In genomic region chr5:109482748-109483147, GRCh38 we compare ENCODE assay signal across 17 cellular contexts.
DNase-seq lines count a peak whose midpoint lies in the region; ATAC-seq lines count a peak whose summit lies in the region.
"Had no signal": no experiment of that assay in that cellular context is flagged by ENCODE, and none has a peak within 500 bp of the region (broad histone marks: within the 10 kb centered on the region; RNA-seq: fewer than 3 reads in every experiment).

No MANE protein-coding gene starts in this region.

- H3K79me1 ChIP-seq in mesendoderm (ENCODE audit: low read length), result no peaks in the 10 kb centered on the region

- H3K4me1 ChIP-seq in HUES6 (ENCODE audit: control insufficient read depth, insufficient read depth, low read length) (peaks cover 17% of the 10 kb centered on the region), mesendoderm (ENCODE audit: control insufficient read depth, low read depth, low read length) (peaks cover 9% of the 10 kb centered on the region)

- H3K27ac ChIP-seq in HUES6 (ENCODE audit: low read depth, low read length) (0 out of 2 replicates have a peak overlapping the region, but pooled peaks have one; percentile 71), mesendoderm (ENCODE audit: low read depth, low read length) (peak overlapping the region; percentile 22)

- H4K5ac ChIP-seq in mesendoderm (ENCODE audit: low read length), result no peak overlapping the region

- H3K27me3 ChIP-seq in HUES6 (ENCODE audit: control insufficient read depth, insufficient read depth, low read length), result no peaks in the 10 kb centered on the region
- H3K27me3 ChIP-seq in mesendoderm (ENCODE audit: insufficient read depth, low read length, poor library complexity), result no peaks in the 10 kb centered on the region

- H3K27ac Mint-ChIP-seq in dendritic cell treated with granulocyte-macrophage colony-stimulating factor and Interleukin-4, amounts not matched to agents 40 ng/mL and 50 ng/mL, for 4 days, result peak overlapping the region; percentile 85
- H3K27ac Mint-ChIP-seq: B cell; CD4-positive, alpha-beta T cell; HFFc6 had no signal

- ATAC-seq in GM21825 (IDR thresholded peaks at IDR 0.05; ENCODE audit: unreplicated experiment) (no peak), GM18858 (IDR thresholded peaks at IDR 0.05; ENCODE audit: unreplicated experiment) (no peak)
- ATAC-seq: GM12878 had no signal

- peak overlapping the region; percentile 65 for H3K56ac ChIP-seq in mesendoderm (ENCODE audit: low read length)

- H2AK5ac ChIP-seq in mesendoderm (ENCODE audit: low read length), result no peak overlapping the region

- no peaks in the 10 kb centered on the region for H3K79me2 ChIP-seq in mesendoderm (ENCODE audit: control insufficient read depth, insufficient read depth, low read length)

- intact Hi-C loops in dendritic cell treated with granulocyte-macrophage colony-stimulating factor and Interleukin-4, amounts not matched to agents 40 ng/mL and 50 ng/mL, for 4 days (cut with micrococcal nuclease), result no loop called here

- no peaks in the 10 kb centered on the region for H3K36me3 ChIP-seq in HUES6 (ENCODE audit: control insufficient read depth, insufficient read depth, low read length)
- H3K36me3 ChIP-seq in mesendoderm (ENCODE audit: control insufficient read depth, insufficient read depth, low read length), result no peaks in the 10 kb centered on the region

- no peak overlapping the region for H3K4me2 ChIP-seq in mesendoderm (ENCODE audit: low read length)

- peaks cover 34% of the 10 kb centered on the region for H3K4me1 Mint-ChIP-seq in dendritic cell treated with granulocyte-macrophage colony-stimulating factor and Interleukin-4, amounts not matched to agents 40 ng/mL and 50 ng/mL, for 4 days (ENCODE audit: low read depth)

- no CpG with 5 or more reads among the region's 5 CpGs for WGBS in mesendoderm (ENCODE audit: extremely low coverage, insufficient coverage, low lambda C conversion rate)

- H3K9me3 ChIP-seq in HUES6 (ENCODE audit: control insufficient read depth, insufficient read depth, low read depth, low read length), result no peaks in the 10 kb centered on the region

- H3K9ac ChIP-seq in HUES6 (ENCODE audit: low read length) (peak overlapping the region; percentile 23), mesendoderm (ENCODE audit: low read length) (no peak overlapping the region)

- H3K27me3 Mint-ChIP-seq in dendritic cell treated with granulocyte-macrophage colony-stimulating factor and Interleukin-4, amounts not matched to agents 40 ng/mL and 50 ng/mL, for 4 days, result peaks cover 15% of the 10 kb centered on the region
- H3K27me3 Mint-ChIP-seq: CD4-positive, alpha-beta T cell had no signal

- peak overlapping the region; percentile 14 for H3K4me3 Mint-ChIP-seq in dendritic cell treated with granulocyte-macrophage colony-stimulating factor and Interleukin-4, amounts not matched to agents 40 ng/mL and 50 ng/mL, for 4 days
- H3K4me3 Mint-ChIP-seq: B cell; CD4-positive, alpha-beta T cell; HFFc6 had no signal

- peak overlapping the region; percentile 83 for H2BK5ac ChIP-seq in mesendoderm (ENCODE audit: low read length)

- H3K36me3 Mint-ChIP-seq in dendritic cell treated with granulocyte-macrophage colony-stimulating factor and Interleukin-4, amounts not matched to agents 40 ng/mL and 50 ng/mL, for 4 days (ENCODE audit: low read depth), result no peaks in the 10 kb centered on the region

- H3K9me3 Mint-ChIP-seq in dendritic cell treated with granulocyte-macrophage colony-stimulating factor and Interleukin-4, amounts not matched to agents 40 ng/mL and 50 ng/mL, for 4 days, result no peaks in the 10 kb centered on the region
- H3K9me3 Mint-ChIP-seq: CD4-positive, alpha-beta T cell; HFFc6 had no signal

- peak; percentile 15 for DNase-seq in mesendoderm
- DNase-seq in renal cortical epithelial cell (ENCODE audit: low read depth), result peak; percentile 10
- no peak for DNase-seq in NCI-H226
- DNase-seq: ACHN; C1 segment of cervical spinal cord; Calu3; CD4-positive, alpha-beta T cell; DMS 273 treated with DMSO at 0.1 percent for 48 hours; DMS79; HCEC 1CT; HFFc6 had no signal

- H3K23ac ChIP-seq in mesendoderm (ENCODE audit: low read length), result peak overlapping the region; percentile 75

- H3K4me3 ChIP-seq in HUES6 (ENCODE audit: low read depth, low read length), result no peak overlapping the region
- no peak overlapping the region for H3K4me3 ChIP-seq in mesendoderm (ENCODE audit: low read length)
- H3K4me3 ChIP-seq: GM12878 had no signal

- H3K4ac ChIP-seq in mesendoderm (ENCODE audit: low read depth, low read length), result no peak overlapping the region

- H2BK120ac ChIP-seq in mesendoderm (ENCODE audit: low read depth, low read length), result peak overlapping the region; percentile 68

- H2BK15ac ChIP-seq in mesendoderm (replicated peaks; ENCODE audit: low read depth), result no peak overlapping the region

- H4K8ac ChIP-seq in mesendoderm (ENCODE audit: low read depth, low read length), result no peak overlapping the region

- peak overlapping the region; percentile 64 for H3K18ac ChIP-seq in mesendoderm (ENCODE audit: low read length)
